Comparison of ENCODE assay signal across 12 cellular contexts in genomic region chr1:151501474-151501873, GRCh38. TPM values are rescaled to one million over a fixed set of nuclear protein-coding genes. Genes with fewer than 3 reads are reported as not detected.
DNase-seq lines count a peak whose midpoint lies in the region; ATAC-seq and TF ChIP-seq lines count a peak whose summit lies in the region.
"Had no signal": no experiment of that assay in that cellular context is flagged by ENCODE, and none has a peak within 500 bp of the region (broad histone marks: within the 10 kb centered on the region; RNA-seq: fewer than 3 reads in every experiment).

No MANE protein-coding gene starts in this region.

- no peaks in the 10 kb centered on the region for H3K9me2 ChIP-seq in OCI-LY7 (ENCODE audit: insufficient read depth, low read length)

- no peaks in the 10 kb centered on the region for H3K9me3 ChIP-seq in OCI-LY7 (ENCODE audit: low read length)

- no TSS peak for BruUV-seq in OCI-LY7 (replicated peaks; lab: Mats Ljungman, UMichigan)

- intact Hi-C loops in OCI-LY7 (cut with micrococcal nuclease; ENCODE audit: unreplicated experiment) = no loop called here

- no peaks in the 10 kb centered on the region for H4K20me1 ChIP-seq in OCI-LY7 (ENCODE audit: insufficient read depth, low read length)

- H2AFZ ChIP-seq in OCI-LY7 (ENCODE audit: low read length) = no peak overlapping the region

- POLR2A ChIA-PET in OCI-LY7 (lab: Charles Lee) = interaction anchor here (1.4 kb wide), 1 partner anchor 9 kb away, joined by 3 read pairs; the partner anchor contains the start of gene CGN

- ATAC-seq in HG03520 (IDR thresholded peaks at IDR 0.05; ENCODE audit: unreplicated experiment) (no peak), GM19351 (IDR thresholded peaks at IDR 0.05; ENCODE audit: unreplicated experiment) (no peak), HG03095 (IDR thresholded peaks at IDR 0.05; ENCODE audit: unreplicated experiment) (no peak)

- H3K79me2 ChIP-seq in OCI-LY7 (ENCODE audit: insufficient read depth, low read depth, low read length) = no peaks in the 10 kb centered on the region

- TF ChIP-seq CTCF in OCI-LY7 (conservative IDR thresholded peaks at IDR 0.05; ENCODE audit: low read length) (0 out of 2 replicates have a peak, but pooled peaks have one; percentile 25), epithelial cell of proximal tubule (conservative IDR thresholded peaks at IDR 0.05; ENCODE audit: low read depth, low read length) (peak; percentile 48)

- peak; percentile 31 for DNase-seq in NCI-H2029 (lab: John Stamatoyannopoulos, UW)
- no peak for DNase-seq in NCI-H2029 treated with DMSO at 0.1 percent for 48 hours (lab: John Stamatoyannopoulos, UW)
- DNase-seq in OCI-LY7 (ENCODE audit: low spot score) = peak; percentile 19
- DNase-seq in epithelial cell of proximal tubule (ENCODE audit: low read depth) = no peak
- peak; percentile 40 for DNase-seq in renal cortical epithelial cell (ENCODE audit: low read depth)
- DNase-seq: GOT3, naive B cell, NCI-H1930 had no signal

- CTCF ChIA-PET in OCI-LY7 (lab: Charles Lee; ENCODE audit: unreplicated experiment) = no interaction called here

- no peaks in the 10 kb centered on the region for H3K4me1 ChIP-seq in OCI-LY7 (ENCODE audit: insufficient read depth, low read length, poor library complexity, severe bottlenecking)

- no peak overlapping the region for H3K27ac ChIP-seq in OCI-LY7 (ENCODE audit: low read depth, low read length, poor library complexity, severe bottlenecking)
- H3K27ac ChIP-seq: skin epidermis had no signal

- H3K4me2 ChIP-seq in OCI-LY7 (ENCODE audit: low read length) = no peak overlapping the region

- H3K4me3 ChIP-seq in OCI-LY7 (ENCODE audit: low read depth, low read length, poor library complexity, severe bottlenecking) = no peak overlapping the region
- H3K4me3 ChIP-seq in epithelial cell of proximal tubule (ENCODE audit: low read depth, low read length) = no peak overlapping the region
- H3K4me3 ChIP-seq: skin epidermis had no signal

- H3K36me3 ChIP-seq in OCI-LY7 (ENCODE audit: insufficient read depth, low read length) = no peaks in the 10 kb centered on the region

RNA-seq across cellular contexts. Expression of gene CGN, which starts 9.7 kb away (rescaled TPM):
- total RNA-seq in OCI-LY7 (2014; rRNA removed; shearing (Covaris generic)) = 1.7 and 2.5 TPM in 2 replicates
- total RNA-seq in OCI-LY7 (2022) = 5.5 TPM in 2 replicates
- 9.5 and 10.1 TPM in 2 replicates for total RNA-seq in epithelial cell of proximal tubule
- total RNA-seq in renal cortical epithelial cell = 6.6 and 13.2 TPM in 2 replicates

RNA-seq across cellular contexts. Expression of gene TUFT1, which starts 38.6 kb away (rescaled TPM):
- total RNA-seq in OCI-LY7 (2014; rRNA removed; shearing (Covaris generic)) = 0.06 TPM in 1 of 2 replicates, not detected in the other
- total RNA-seq in OCI-LY7 (2022) (0.13 TPM in 1 of 2 replicates, not detected in the other), epithelial cell of proximal tubule (33.5 and 39.2 TPM in 2 replicates), renal cortical epithelial cell (54.1 and 118 TPM in 2 replicates)

RNA-seq across cellular contexts. Expression of gene POGZ, which starts 42.2 kb away (rescaled TPM):
- total RNA-seq in OCI-LY7 (2014; rRNA removed; shearing (Covaris generic)) = 47.7 and 72.0 TPM in 2 replicates
- total RNA-seq in OCI-LY7 (2022) = 118 and 130 TPM in 2 replicates
- total RNA-seq in epithelial cell of proximal tubule = 18.2 and 29.3 TPM in 2 replicates
- total RNA-seq in renal cortical epithelial cell = 8.2 and 41.7 TPM in 2 replicates

Comparison
In these comparisons a context has a peak if more than half of its experiments do, and no peak if none do; other contexts are left out.
1. DNase-seq: peak in NCI-H2029 (single experiment), OCI-LY7 (single experiment) and renal cortical epithelial cell (single experiment); none in NCI-H2029 treated with DMSO at 0.1 percent for 48 hours (single experiment) and epithelial cell of proximal tubule (single experiment).
2. RNA of gene TUFT1, which starts 38.6 kb away (total RNA-seq): 54.1 to 118 TPM in renal cortical epithelial cell and 33.5 to 39.2 TPM in epithelial cell of proximal tubule; 0.06 to 0.13 TPM in OCI-LY7; every median in the first group is over 10 times any median in the second.